ENCODE assay signal across 9 cellular contexts in the genomic region with DNA sequence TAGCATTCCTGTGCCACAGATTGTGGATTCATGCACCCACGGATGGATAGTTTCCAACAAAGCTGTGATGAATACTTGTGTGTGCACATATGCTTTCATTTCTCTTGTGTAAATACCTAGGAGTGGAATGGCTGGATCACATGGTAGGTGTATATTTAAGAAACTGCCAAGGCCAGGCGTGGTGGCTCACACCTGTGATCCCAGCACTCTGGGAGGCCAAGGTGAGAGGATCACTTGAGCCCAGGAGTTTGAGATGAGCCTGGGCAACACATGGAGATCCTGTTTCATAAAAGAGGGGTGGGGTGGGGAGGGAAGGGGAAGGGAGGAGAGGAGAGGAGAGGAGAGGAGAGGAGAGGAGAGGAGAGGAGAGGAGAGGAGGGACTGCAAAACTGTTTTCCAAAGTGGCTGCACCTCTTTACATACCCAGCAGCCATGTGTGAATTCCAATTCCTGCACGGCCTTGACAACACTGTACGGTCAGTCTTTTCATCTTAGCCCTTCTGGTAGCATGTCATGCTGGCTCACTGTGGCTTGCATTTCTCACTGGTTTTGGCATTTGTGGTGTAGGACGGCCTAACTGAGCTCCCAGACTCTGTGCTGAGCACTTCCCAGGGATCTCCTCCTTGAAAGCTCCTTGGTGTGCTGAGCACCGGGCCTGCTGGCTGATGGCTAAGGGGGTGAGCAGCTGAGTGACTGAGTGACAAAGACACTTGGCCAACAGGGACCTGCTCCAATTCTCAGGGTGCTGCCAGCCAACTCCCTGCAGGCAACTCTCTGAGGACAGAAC. TPM values are rescaled to one million over a fixed set of nuclear protein-coding genes. Genes with fewer than 3 reads are reported as not detected.
DNase-seq lines count a peak whose midpoint lies in the region; ATAC-seq and TF ChIP-seq lines count a peak whose summit lies in the region.
"Had no signal": no experiment of that assay in that cellular context is flagged by ENCODE, and none has a peak within 500 bp of the region (broad histone marks: within the 10 kb centered on the region; RNA-seq: fewer than 3 reads in every experiment).

No MANE protein-coding gene starts in this region.

- peaks cover 3% of the 10 kb centered on the region for H3K9me3 Mint-ChIP-seq in activated CD4-positive, alpha-beta T cell treated with anti-CD3 and anti-CD28 coated beads, Interleukin-2, amount 10 ng/mL, durations not matched to agents 7 days and 5 days
- peaks cover 4% of the 10 kb centered on the region for H3K9me3 Mint-ChIP-seq in activated CD4-positive, alpha-beta T cell treated with anti-CD3 and anti-CD28 coated beads for 36 hours (ENCODE audit: low read depth)
- H3K9me3 Mint-ChIP-seq in CD8-positive, alpha-beta memory T cell = peaks cover 0 to 4% (median 0%) of the 10 kb centered on the region in 5 donors

- ATAC-seq in activated CD4-positive, alpha-beta T cell treated with anti-CD3 and anti-CD28 coated beads for 36 hours = no peak
- no peak for ATAC-seq in thoracic aorta (ENCODE audit: insufficient number of reproducible peaks, low FRiP score, low read depth)

- H3K4me1 Mint-ChIP-seq in activated CD4-positive, alpha-beta T cell treated with anti-CD3 and anti-CD28 coated beads, Interleukin-2, amount 10 ng/mL, durations not matched to agents 7 days and 5 days = peaks cover 60% of the 10 kb centered on the region
- H3K4me1 Mint-ChIP-seq in activated CD4-positive, alpha-beta T cell treated with anti-CD3 and anti-CD28 coated beads for 36 hours = peaks cover 20% of the 10 kb centered on the region
- peaks cover 24 to 74% (median 47%) of the 10 kb centered on the region in 3 donors for H3K4me1 Mint-ChIP-seq in CD8-positive, alpha-beta memory T cell

- no peak overlapping the region for H3K23ac ChIP-seq in mesenchymal stem cell (ENCODE audit: low read length in 2 of 2)

- no peaks in the 10 kb centered on the region for H3K27me3 Mint-ChIP-seq in activated CD4-positive, alpha-beta T cell treated with anti-CD3 and anti-CD28 coated beads, Interleukin-2, amount 10 ng/mL, durations not matched to agents 7 days and 5 days
- no peaks in the 10 kb centered on the region for H3K27me3 Mint-ChIP-seq in activated CD4-positive, alpha-beta T cell treated with anti-CD3 and anti-CD28 coated beads for 36 hours
- no peaks in the 10 kb centered on the region for H3K27me3 Mint-ChIP-seq in CD8-positive, alpha-beta memory T cell

- H3K4me2 ChIP-seq in mesenchymal stem cell (ENCODE audit: low read length, poor library complexity, severe bottlenecking) = no peak overlapping the region

- POLR2A ChIA-PET in activated CD4-positive, alpha-beta T cell treated with anti-CD3 and anti-CD28 coated beads, Interleukin-2, amount 10 ng/mL, durations not matched to agents 7 days and 5 days (lab: Charles Lee) = no interaction called here
- POLR2A ChIA-PET in activated CD4-positive, alpha-beta T cell treated with anti-CD3 and anti-CD28 coated beads for 36 hours (lab: Charles Lee) = no interaction called here
- POLR2A ChIA-PET in CD8-positive, alpha-beta memory T cell (lab: Charles Lee) = no interaction called here

- intact Hi-C loops in activated CD4-positive, alpha-beta T cell treated with anti-CD3 and anti-CD28 coated beads for 36 hours (cut with DNase I, micrococcal nuclease) = no loop called here

- H3K27ac ChIP-seq in caudate nucleus (ENCODE audit: low read depth, low read length) (peak overlapping the region; percentile 2), mesenchymal stem cell (ENCODE audit: low read length, poor library complexity, severe bottlenecking) (no peak overlapping the region), thoracic aorta (peak overlapping the region; percentile 64 to 72)
- H3K27ac ChIP-seq in CD8-positive, alpha-beta memory T cell (ENCODE audit: low read depth, low read length) = no peak overlapping the region

- H2BK120ac ChIP-seq in mesenchymal stem cell (ENCODE audit: low read depth, low read length) = no peak overlapping the region

- no peak overlapping the region for H4K8ac ChIP-seq in mesenchymal stem cell (ENCODE audit: low read length)

- DNase-seq in activated CD4-positive, alpha-beta T cell treated with anti-CD3 and anti-CD28 coated beads, Interleukin-2, amount 10 ng/mL, durations not matched to agents 7 days and 5 days = no peak
- DNase-seq in activated CD4-positive, alpha-beta T cell treated with anti-CD3 and anti-CD28 coated beads for 36 hours = no peak
- DNase-seq in caudate nucleus (lab: John Stamatoyannopoulos, UW) (peak in 32 of 61 donors; percentile 5 to 63 (median 32)), mesenchymal stem cell (no peak), thoracic aorta (ENCODE audit: low spot score) (no peak), NOMO-1 treated with dmso at 0.1 percent for 144 hours (lab: John Stamatoyannopoulos, UW; ENCODE audit: unreplicated experiment) (no peak), SIG-M5 treated with dmso at 0.1 percent for 504 hours (lab: John Stamatoyannopoulos, UW; ENCODE audit: unreplicated experiment) (no peak)
- DNase-seq in CD8-positive, alpha-beta memory T cell = no peak
- DNase-seq: NCI-H526 had no signal

- peak overlapping the region; percentile 34 to 70 for H3K18ac ChIP-seq in mesenchymal stem cell (ENCODE audit: low read depth in 1 of 2, low read length in 2 of 2)

- H3K9ac ChIP-seq in mesenchymal stem cell (ENCODE audit: low read length) = peak overlapping the region; percentile 49

- no peak overlapping the region for H2BK5ac ChIP-seq in mesenchymal stem cell (ENCODE audit: low read depth, low read length, poor library complexity, severe bottlenecking)

- no peaks in the 10 kb centered on the region for H3K27me3 ChIP-seq in mesenchymal stem cell (ENCODE audit: control insufficient read depth in 1 of 2, insufficient read depth in 1 of 2, low read length in 2 of 2)
- no peaks in the 10 kb centered on the region for H3K27me3 ChIP-seq in thoracic aorta (replicated peaks; ENCODE audit: insufficient read depth)
- no peaks in the 10 kb centered on the region for H3K27me3 ChIP-seq in CD8-positive, alpha-beta memory T cell (ENCODE audit: insufficient read depth, low read length, poor library complexity, severe bottlenecking)

- no peak for TF ChIP-seq CTCF in thoracic aorta (IDR thresholded peaks at IDR 0.05)

- H3K9me3 ChIP-seq in mesenchymal stem cell (ENCODE audit: control insufficient read depth, low read length) (no peaks in the 10 kb centered on the region), thoracic aorta (no peaks in the 10 kb centered on the region)
- no peaks in the 10 kb centered on the region for H3K9me3 ChIP-seq in CD8-positive, alpha-beta memory T cell (ENCODE audit: low read length)

- no peaks in the 10 kb centered on the region for H3K79me1 ChIP-seq in mesenchymal stem cell (replicated peaks; ENCODE audit: low read length, poor library complexity, severe bottlenecking)

- CTCF ChIA-PET in activated CD4-positive, alpha-beta T cell treated with anti-CD3 and anti-CD28 coated beads, Interleukin-2, amount 10 ng/mL, durations not matched to agents 7 days and 5 days (lab: Charles Lee) = interaction anchor here (1.9 kb wide), 1 partner anchor 46 kb away, joined by 6 read pairs; no protein-coding TSS in a partner anchor
- CTCF ChIA-PET in activated CD4-positive, alpha-beta T cell treated with anti-CD3 and anti-CD28 coated beads for 36 hours (lab: Charles Lee) = interaction anchor here (1.1 kb wide), 2 partner anchors 8 to 46 kb away, joined by 3 read pairs; no protein-coding TSS in a partner anchor
- CTCF ChIA-PET in CD8-positive, alpha-beta memory T cell (lab: Charles Lee) = interaction anchor here (0.6 to 3.0 kb wide), 2 partner anchors 9 to 11 kb away, joined by 3 to 9 read pairs; no protein-coding TSS in a partner anchor

- peak overlapping the region in 1 of 2 experiments; percentile 4 for H3K4ac ChIP-seq in mesenchymal stem cell (ENCODE audit: low read depth in 1 of 2, low read length in 2 of 2)

- peak overlapping the region in 1 of 2 experiments; percentile 68 for H3K14ac ChIP-seq in mesenchymal stem cell (ENCODE audit: low read length in 2 of 2)

- peaks cover 41% of the 10 kb centered on the region for H3K36me3 Mint-ChIP-seq in activated CD4-positive, alpha-beta T cell treated with anti-CD3 and anti-CD28 coated beads, Interleukin-2, amount 10 ng/mL, durations not matched to agents 7 days and 5 days (ENCODE audit: low read depth)
- H3K36me3 Mint-ChIP-seq in activated CD4-positive, alpha-beta T cell treated with anti-CD3 and anti-CD28 coated beads for 36 hours (ENCODE audit: low read depth) = peaks cover 14% of the 10 kb centered on the region
- peaks cover 4 to 14% (median 6%) of the 10 kb centered on the region in 3 donors for H3K36me3 Mint-ChIP-seq in CD8-positive, alpha-beta memory T cell

- H2AFZ ChIP-seq in mesenchymal stem cell (ENCODE audit: low read depth, low read length) = no peak overlapping the region

- H4K91ac ChIP-seq in mesenchymal stem cell (ENCODE audit: low read length) = peak overlapping the region; percentile 76

- H2BK12ac ChIP-seq in mesenchymal stem cell (ENCODE audit: low read length in 2 of 2) = peak overlapping the region in 1 of 2 experiments; percentile 8

- peak overlapping the region; percentile 62 for H3K27ac Mint-ChIP-seq in activated CD4-positive, alpha-beta T cell treated with anti-CD3 and anti-CD28 coated beads, Interleukin-2, amount 10 ng/mL, durations not matched to agents 7 days and 5 days
- no peak overlapping the region for H3K27ac Mint-ChIP-seq in activated CD4-positive, alpha-beta T cell treated with anti-CD3 and anti-CD28 coated beads for 36 hours
- H3K27ac Mint-ChIP-seq in CD8-positive, alpha-beta memory T cell = peak overlapping the region in 4 of 8 donors; percentile 12 to 42 (median 28)

- no peak overlapping the region for H3K4me3 Mint-ChIP-seq in activated CD4-positive, alpha-beta T cell treated with anti-CD3 and anti-CD28 coated beads, Interleukin-2, amount 10 ng/mL, durations not matched to agents 7 days and 5 days
- no peak overlapping the region for H3K4me3 Mint-ChIP-seq in activated CD4-positive, alpha-beta T cell treated with anti-CD3 and anti-CD28 coated beads for 36 hours
- H3K4me3 Mint-ChIP-seq in CD8-positive, alpha-beta memory T cell = no peak overlapping the region

- no peak overlapping the region for H2AK5ac ChIP-seq in mesenchymal stem cell (ENCODE audit: low read length, severe bottlenecking)

- H3K36me3 ChIP-seq in mesenchymal stem cell (ENCODE audit: control insufficient read depth in 1 of 2, insufficient read depth in 2 of 2, low read depth in 1 of 2, low read length in 2 of 2) (peaks cover 0 to 9% of the 10 kb centered on the region in 2 experiments), thoracic aorta (no peaks in the 10 kb centered on the region)
- H3K36me3 ChIP-seq in CD8-positive, alpha-beta memory T cell (ENCODE audit: insufficient read depth, low read length) = no peaks in the 10 kb centered on the region

- no peak overlapping the region for H2BK15ac ChIP-seq in mesenchymal stem cell (ENCODE audit: low read depth, poor library complexity, severe bottlenecking)

- H3K4me3 ChIP-seq in mesenchymal stem cell (ENCODE audit: insufficient read depth in 1 of 2, low read depth in 1 of 2, low read length in 2 of 2) (no peak overlapping the region), thoracic aorta (no peak overlapping the region)
- no peak overlapping the region for H3K4me3 ChIP-seq in CD8-positive, alpha-beta memory T cell (ENCODE audit: low read length)

- WGBS in mesenchymal stem cell = 94% methylated on average over 6 of the region's 6 CpGs

- H3K4me1 ChIP-seq in mesenchymal stem cell (ENCODE audit: control insufficient read depth, insufficient read depth, low read depth, low read length) = peaks cover 7% of the 10 kb centered on the region
- H3K4me1 ChIP-seq in thoracic aorta (ENCODE audit: control insufficient read depth in 1 of 2, low read depth in 2 of 2) = peaks cover 28 to 52% of the 10 kb centered on the region in 2 donors
- H3K4me1 ChIP-seq in CD8-positive, alpha-beta memory T cell (ENCODE audit: insufficient read depth, low read length) = peaks cover 4% of the 10 kb centered on the region

RNA-seq across cellular contexts. Expression of a gene that starts 27.9 kb away (rescaled TPM):
- 10 to 100 TPM; 81.0 to 95.8 TPM for total RNA-seq in activated CD4-positive, alpha-beta T cell treated with anti-CD3 and anti-CD28 coated beads, Interleukin-2, amount 10 ng/mL, durations not matched to agents 7 days and 5 days
- 10 to 100 TPM; 27.3 to 34.2 TPM for total RNA-seq in activated CD4-positive, alpha-beta T cell treated with anti-CD3 and anti-CD28 coated beads for 36 hours
- polyA plus RNA-seq in mesenchymal stem cell (2013, experiment 1 of 2) = 4.1 TPM
- polyA plus RNA-seq in mesenchymal stem cell (2013, experiment 2 of 2) = 3.9 TPM
- 10 to 100 TPM; 29.5 to 43.4 TPM for total RNA-seq in thoracic aorta
- total RNA-seq in CD8-positive, alpha-beta memory T cell = 10 to 100 TPM; 37.6 to 39.7 TPM
- polyA plus RNA-seq in CD8-positive, alpha-beta memory T cell = 4.3 TPM

RNA-seq across cellular contexts. Expression of a gene that starts 46.3 kb away (rescaled TPM):
- total RNA-seq in activated CD4-positive, alpha-beta T cell treated with anti-CD3 and anti-CD28 coated beads, Interleukin-2, amount 10 ng/mL, durations not matched to agents 7 days and 5 days = 10 to 100 TPM; 36.6 to 51.2 TPM
- total RNA-seq in activated CD4-positive, alpha-beta T cell treated with anti-CD3 and anti-CD28 coated beads for 36 hours = 10 to 100 TPM; 37.9 to 44.1 TPM
- 52.4 TPM for polyA plus RNA-seq in mesenchymal stem cell (2013, experiment 1 of 2)
- polyA plus RNA-seq in mesenchymal stem cell (2013, experiment 2 of 2) = 54.4 TPM
- 10 to 100 TPM; 19.6 to 22.9 TPM for total RNA-seq in thoracic aorta
- total RNA-seq in CD8-positive, alpha-beta memory T cell = 10 to 100 TPM; 52.9 to 54.6 TPM
- 72.9 TPM for polyA plus RNA-seq in CD8-positive, alpha-beta memory T cell

Comparison
In these comparisons a context has a peak if more than half of its experiments do, and no peak if none do; other contexts are left out.
1. DNase-seq: peak in caudate nucleus (32 of 61); none in activated CD4-positive, alpha-beta T cell treated with anti-CD3 and anti-CD28 coated beads, Interleukin-2, amount 10 ng/mL, durations not matched to agents 7 days and 5 days (single experiment), activated CD4-positive, alpha-beta T cell treated with anti-CD3 and anti-CD28 coated beads for 36 hours (single experiment), mesenchymal stem cell (single experiment), thoracic aorta (single experiment), CD8-positive, alpha-beta memory T cell (0 of 5), NOMO-1 treated with dmso at 0.1 percent for 144 hours (single experiment) and SIG-M5 treated with dmso at 0.1 percent for 504 hours (single experiment).
2. H3K27ac ChIP-seq: peak in caudate nucleus (single experiment) and thoracic aorta (2 of 2); none in mesenchymal stem cell (single experiment) and CD8-positive, alpha-beta memory T cell (single experiment).